In genomic region chr4:137981277-137981676, GRCh38 we compare ENCODE assay signal across 1 cellular context.
TF ChIP-seq lines count a peak whose summit lies in the region.

No MANE protein-coding gene starts in this region.

TF ChIP-seq in K562, 482 proteins besides CTCF, POLR2A, EP300 and RAD21 (continued from another document):
- TF ChIP-seq PRDM10 (IDR thresholded peaks at IDR 0.05; ENCODE audit: partially characterized antibody) (no peak), CEBPB (tag; IDR thresholded peaks at IDR 0.05) (no peak), POLR2G (IDR thresholded peaks at IDR 0.05; ENCODE audit: low read depth, low read length) (no peak), E2F6 (IDR thresholded peaks at IDR 0.05; ENCODE audit: borderline replicate concordance in 1 of 2, extremely low read depth in 1 of 2, insufficient read depth in 1 of 2, insufficient read length in 1 of 2, low read depth in 1 of 2, low read length in 1 of 2, poor library complexity in 1 of 2, severe bottlenecking in 1 of 2) (no peak), MEIS2 (IDR thresholded peaks at IDR 0.05; ENCODE audit: partially characterized antibody) (no peak), E2F4 (CRISPR knock-in tag; IDR thresholded peaks at IDR 0.05; ENCODE audit: low read depth) (no peak), CHD7 (IDR thresholded peaks at IDR 0.05; ENCODE audit: low read depth, low read length) (no peak)
